Comparison of ENCODE assay signal across 1 cellular context in genomic region chr1:40161125-40161887, GRCh38.
TF ChIP-seq lines count a peak whose summit lies in the region.

TSS of gene RLF (plus strand) at chr1:40161387. CDS start at chr1:40161400, 13 bp downstream.

TF ChIP-seq in K562, 482 proteins besides CTCF, POLR2A, EP300 and RAD21 (continued from another document and continues in another):
- TF ChIP-seq, protein P1, sequence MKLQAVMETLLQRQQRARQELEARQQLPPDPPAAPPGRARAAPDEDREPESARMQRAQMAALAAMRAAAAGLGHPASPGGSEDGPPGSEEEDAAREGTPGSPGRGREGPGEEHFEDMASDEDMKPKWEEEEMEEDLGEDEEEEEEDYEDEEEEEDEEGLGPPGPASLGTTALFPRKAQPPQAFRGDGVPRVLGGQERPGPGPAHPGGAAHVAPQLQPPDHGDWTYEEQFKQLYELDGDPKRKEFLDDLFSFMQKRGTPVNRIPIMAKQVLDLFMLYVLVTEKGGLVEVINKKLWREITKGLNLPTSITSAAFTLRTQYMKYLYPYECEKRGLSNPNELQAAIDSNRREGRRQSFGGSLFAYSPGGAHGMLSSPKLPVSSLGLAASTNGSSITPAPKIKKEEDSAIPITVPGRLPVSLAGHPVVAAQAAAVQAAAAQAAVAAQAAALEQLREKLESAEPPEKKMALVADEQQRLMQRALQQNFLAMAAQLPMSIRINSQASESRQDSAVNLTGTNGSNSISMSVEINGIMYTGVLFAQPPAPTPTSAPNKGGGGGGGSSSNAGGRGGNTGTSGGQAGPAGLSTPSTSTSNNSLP (IDR thresholded peaks at IDR 0.05; ENCODE audit: borderline replicate concordance, low read depth, low read length) = no peak
- TF ChIP-seq ETV5 (CRISPR knock-in tag; IDR thresholded peaks at IDR 0.05; ENCODE audit: low read depth) = peak; percentile 53
- TF ChIP-seq GATA2 (CRISPR knock-in tag; IDR thresholded peaks at IDR 0.05) = no peak
- TF ChIP-seq, protein P2, sequence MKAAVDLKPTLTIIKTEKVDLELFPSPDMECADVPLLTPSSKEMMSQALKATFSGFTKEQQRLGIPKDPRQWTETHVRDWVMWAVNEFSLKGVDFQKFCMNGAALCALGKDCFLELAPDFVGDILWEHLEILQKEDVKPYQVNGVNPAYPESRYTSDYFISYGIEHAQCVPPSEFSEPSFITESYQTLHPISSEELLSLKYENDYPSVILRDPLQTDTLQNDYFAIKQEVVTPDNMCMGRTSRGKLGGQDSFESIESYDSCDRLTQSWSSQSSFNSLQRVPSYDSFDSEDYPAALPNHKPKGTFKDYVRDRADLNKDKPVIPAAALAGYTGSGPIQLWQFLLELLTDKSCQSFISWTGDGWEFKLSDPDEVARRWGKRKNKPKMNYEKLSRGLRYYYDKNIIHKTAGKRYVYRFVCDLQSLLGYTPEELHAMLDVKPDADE (conservative IDR thresholded peaks at IDR 0.05; ENCODE audit: control insufficient read depth, low read depth, low read length) = peak; percentile 77
- TF ChIP-seq CTCFL (IDR thresholded peaks at IDR 0.05; ENCODE audit: borderline replicate concordance, insufficient read depth, low read depth, low read length, poor library complexity, severe bottlenecking) = no peak
- TF ChIP-seq, protein P3, sequence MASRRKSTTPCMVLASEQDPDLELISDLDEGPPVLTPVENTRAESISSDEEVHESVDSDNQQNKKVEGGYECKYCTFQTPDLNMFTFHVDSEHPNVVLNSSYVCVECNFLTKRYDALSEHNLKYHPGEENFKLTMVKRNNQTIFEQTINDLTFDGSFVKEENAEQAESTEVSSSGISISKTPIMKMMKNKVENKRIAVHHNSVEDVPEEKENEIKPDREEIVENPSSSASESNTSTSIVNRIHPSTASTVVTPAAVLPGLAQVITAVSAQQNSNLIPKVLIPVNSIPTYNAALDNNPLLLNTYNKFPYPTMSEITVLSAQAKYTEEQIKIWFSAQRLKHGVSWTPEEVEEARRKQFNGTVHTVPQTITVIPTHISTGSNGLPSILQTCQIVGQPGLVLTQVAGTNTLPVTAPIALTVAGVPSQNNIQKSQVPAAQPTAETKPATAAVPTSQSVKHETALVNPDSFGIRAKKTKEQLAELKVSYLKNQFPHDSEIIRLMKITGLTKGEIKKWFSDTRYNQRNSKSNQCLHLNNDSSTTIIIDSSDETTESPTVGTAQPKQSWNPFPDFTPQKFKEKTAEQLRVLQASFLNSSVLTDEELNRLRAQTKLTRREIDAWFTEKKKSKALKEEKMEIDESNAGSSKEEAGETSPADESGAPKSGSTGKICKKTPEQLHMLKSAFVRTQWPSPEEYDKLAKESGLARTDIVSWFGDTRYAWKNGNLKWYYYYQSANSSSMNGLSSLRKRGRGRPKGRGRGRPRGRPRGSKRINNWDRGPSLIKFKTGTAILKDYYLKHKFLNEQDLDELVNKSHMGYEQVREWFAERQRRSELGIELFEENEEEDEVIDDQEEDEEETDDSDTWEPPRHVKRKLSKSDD (conservative IDR thresholded peaks at IDR 0.05; ENCODE audit: low read length) = peak; percentile 95
- 0 out of 2 replicates have a peak, but pooled peaks have one; percentile 43 for TF ChIP-seq NFE2 (IDR thresholded peaks at IDR 0.05; ENCODE audit: low read depth)
- TF ChIP-seq SMARCC2 (IDR thresholded peaks at IDR 0.05; ENCODE audit: low read depth) = 0 out of 2 replicates have a peak, but pooled peaks have one; percentile 37
- TF ChIP-seq SAFB (IDR thresholded peaks at IDR 0.05; ENCODE audit: borderline replicate concordance, low read depth, low read length) = no peak
- no peak for TF ChIP-seq OTX1 (CRISPR knock-in tag; IDR thresholded peaks at IDR 0.05)
- peak in 1 of 2 experiments; percentile 57; a peak in 1 of 3 replicates for TF ChIP-seq CBX3 (IDR thresholded peaks at IDR 0.05; ENCODE audit: borderline replicate concordance in 1 of 2, low read length in 2 of 2)
- no peak for TF ChIP-seq LARP7 (IDR thresholded peaks at IDR 0.05)
- TF ChIP-seq NUFIP1 (IDR thresholded peaks at IDR 0.05; ENCODE audit: partially characterized antibody) = no peak
- no peak for TF ChIP-seq ZNF592 (IDR thresholded peaks at IDR 0.05)
- TF ChIP-seq, protein P4, sequence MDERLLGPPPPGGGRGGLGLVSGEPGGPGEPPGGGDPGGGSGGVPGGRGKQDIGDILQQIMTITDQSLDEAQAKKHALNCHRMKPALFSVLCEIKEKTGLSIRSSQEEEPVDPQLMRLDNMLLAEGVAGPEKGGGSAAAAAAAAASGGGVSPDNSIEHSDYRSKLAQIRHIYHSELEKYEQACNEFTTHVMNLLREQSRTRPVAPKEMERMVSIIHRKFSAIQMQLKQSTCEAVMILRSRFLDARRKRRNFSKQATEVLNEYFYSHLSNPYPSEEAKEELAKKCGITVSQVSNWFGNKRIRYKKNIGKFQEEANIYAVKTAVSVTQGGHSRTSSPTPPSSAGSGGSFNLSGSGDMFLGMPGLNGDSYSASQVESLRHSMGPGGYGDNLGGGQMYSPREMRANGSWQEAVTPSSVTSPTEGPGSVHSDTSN (CRISPR knock-in tag; IDR thresholded peaks at IDR 0.05; ENCODE audit: low read depth) = no peak
- TF ChIP-seq, protein P4 (tag; conservative IDR thresholded peaks at IDR 0.05; ENCODE audit: low read depth) = no peak
- TF ChIP-seq SMARCA4 (IDR thresholded peaks at IDR 0.05) = no peak
- TF ChIP-seq GATAD2B (IDR thresholded peaks at IDR 0.05; ENCODE audit: borderline replicate concordance) = no peak
- TF ChIP-seq ZBTB17 (CRISPR knock-in tag; IDR thresholded peaks at IDR 0.05) = no peak
- no peak for TF ChIP-seq CBX5 (IDR thresholded peaks at IDR 0.05; ENCODE audit: borderline replicate concordance, low read depth)
- no peak for TF ChIP-seq HDAC3 (IDR thresholded peaks at IDR 0.05; ENCODE audit: borderline replicate concordance, partially characterized antibody)
- peak; percentile 71; the same call in 1 of the 2 replicates for TF ChIP-seq GTF2F1 (IDR thresholded peaks at IDR 0.05; ENCODE audit: low read depth, low read length)
- TF ChIP-seq CHD4 (IDR thresholded peaks at IDR 0.05; ENCODE audit: insufficient read depth, insufficient replicate concordance, low read depth, low read length, poor library complexity, severe bottlenecking) = no peak
- TF ChIP-seq, protein P5, sequence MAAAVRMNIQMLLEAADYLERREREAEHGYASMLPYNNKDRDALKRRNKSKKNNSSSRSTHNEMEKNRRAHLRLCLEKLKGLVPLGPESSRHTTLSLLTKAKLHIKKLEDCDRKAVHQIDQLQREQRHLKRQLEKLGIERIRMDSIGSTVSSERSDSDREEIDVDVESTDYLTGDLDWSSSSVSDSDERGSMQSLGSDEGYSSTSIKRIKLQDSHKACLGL (CRISPR knock-in tag; IDR thresholded peaks at IDR 0.05; ENCODE audit: borderline replicate concordance, poor library complexity, severe bottlenecking) = peak; percentile 85
- TF ChIP-seq SMAD1 (IDR thresholded peaks at IDR 0.05; ENCODE audit: low read depth, low read length, partially characterized antibody) = peak; percentile 67
- 0 out of 2 replicates have a peak, but pooled peaks have one; percentile 90 for TF ChIP-seq SREBF2 (CRISPR knock-in tag; IDR thresholded peaks at IDR 0.05)
- TF ChIP-seq, protein P6, sequence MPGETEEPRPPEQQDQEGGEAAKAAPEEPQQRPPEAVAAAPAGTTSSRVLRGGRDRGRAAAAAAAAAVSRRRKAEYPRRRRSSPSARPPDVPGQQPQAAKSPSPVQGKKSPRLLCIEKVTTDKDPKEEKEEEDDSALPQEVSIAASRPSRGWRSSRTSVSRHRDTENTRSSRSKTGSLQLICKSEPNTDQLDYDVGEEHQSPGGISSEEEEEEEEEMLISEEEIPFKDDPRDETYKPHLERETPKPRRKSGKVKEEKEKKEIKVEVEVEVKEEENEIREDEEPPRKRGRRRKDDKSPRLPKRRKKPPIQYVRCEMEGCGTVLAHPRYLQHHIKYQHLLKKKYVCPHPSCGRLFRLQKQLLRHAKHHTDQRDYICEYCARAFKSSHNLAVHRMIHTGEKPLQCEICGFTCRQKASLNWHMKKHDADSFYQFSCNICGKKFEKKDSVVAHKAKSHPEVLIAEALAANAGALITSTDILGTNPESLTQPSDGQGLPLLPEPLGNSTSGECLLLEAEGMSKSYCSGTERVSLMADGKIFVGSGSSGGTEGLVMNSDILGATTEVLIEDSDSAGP (CRISPR knock-in tag; IDR thresholded peaks at IDR 0.05) = no peak; the same call in 1 of the 2 replicates
- no peak for TF ChIP-seq KDM1A (IDR thresholded peaks at IDR 0.05)
- TF ChIP-seq ZNF780A (CRISPR knock-in tag; IDR thresholded peaks at IDR 0.05) = no peak
- TF ChIP-seq ZBTB9 (CRISPR knock-in tag; IDR thresholded peaks at IDR 0.05) = 0 out of 2 replicates have a peak, but pooled peaks have one; percentile 7
- no peak for TF ChIP-seq ZNF518B (CRISPR knock-in tag; IDR thresholded peaks at IDR 0.05)
